In the genomic region with DNA sequence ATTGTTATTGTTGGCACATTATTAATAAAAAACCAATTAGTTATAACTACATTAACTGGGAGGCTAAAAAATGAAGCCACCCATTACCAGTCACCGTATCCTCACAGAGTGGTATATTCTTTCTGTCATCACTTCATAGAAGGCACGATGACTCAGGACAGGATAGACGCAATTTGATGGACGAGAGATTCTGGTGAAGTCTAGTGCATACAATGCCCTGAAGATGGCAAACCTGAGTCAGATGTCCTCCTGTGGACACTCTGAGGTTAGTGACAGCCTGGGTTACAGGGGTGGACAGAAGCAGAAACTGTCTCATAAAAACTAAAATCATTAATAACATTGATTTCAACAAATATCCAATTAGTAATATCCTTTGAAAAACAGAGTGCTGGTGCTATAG, we compare ENCODE assay signal across 1 cellular context.
A peak's percentile ranks its signal among the peaks of the same experiment; 100 is the strongest.
TF ChIP-seq lines count a peak whose summit lies in the region.

No MANE protein-coding gene starts in this region.

TF ChIP-seq in K562, 482 proteins besides CTCF, POLR2A, EP300 and RAD21:
- TF ChIP-seq, protein P1, sequence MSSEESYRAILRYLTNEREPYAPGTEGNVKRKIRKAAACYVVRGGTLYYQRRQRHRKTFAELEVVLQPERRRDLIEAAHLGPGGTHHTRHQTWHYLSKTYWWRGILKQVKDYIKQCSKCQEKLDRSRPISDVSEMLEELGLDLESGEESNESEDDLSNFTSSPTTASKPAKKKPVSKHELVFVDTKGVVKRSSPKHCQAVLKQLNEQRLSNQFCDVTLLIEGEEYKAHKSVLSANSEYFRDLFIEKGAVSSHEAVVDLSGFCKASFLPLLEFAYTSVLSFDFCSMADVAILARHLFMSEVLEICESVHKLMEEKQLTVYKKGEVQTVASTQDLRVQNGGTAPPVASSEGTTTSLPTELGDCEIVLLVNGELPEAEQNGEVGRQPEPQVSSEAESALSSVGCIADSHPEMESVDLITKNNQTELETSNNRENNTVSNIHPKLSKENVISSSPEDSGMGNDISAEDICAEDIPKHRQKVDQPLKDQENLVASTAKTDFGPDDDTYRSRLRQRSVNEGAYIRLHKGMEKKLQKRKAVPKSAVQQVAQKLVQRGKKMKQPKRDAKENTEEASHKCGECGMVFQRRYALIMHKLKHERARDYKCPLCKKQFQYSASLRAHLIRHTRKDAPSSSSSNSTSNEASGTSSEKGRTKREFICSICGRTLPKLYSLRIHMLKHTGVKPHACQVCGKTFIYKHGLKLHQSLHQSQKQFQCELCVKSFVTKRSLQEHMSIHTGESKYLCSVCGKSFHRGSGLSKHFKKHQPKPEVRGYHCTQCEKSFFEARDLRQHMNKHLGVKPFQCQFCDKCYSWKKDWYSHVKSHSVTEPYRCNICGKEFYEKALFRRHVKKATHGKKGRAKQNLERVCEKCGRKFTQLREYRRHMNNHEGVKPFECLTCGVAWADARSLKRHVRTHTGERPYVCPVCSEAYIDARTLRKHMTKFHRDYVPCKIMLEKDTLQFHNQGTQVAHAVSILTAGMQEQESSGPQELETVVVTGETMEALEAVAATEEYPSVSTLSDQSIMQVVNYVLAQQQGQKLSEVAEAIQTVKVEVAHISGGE (CRISPR knock-in tag; IDR thresholded peaks at IDR 0.05), result no peak
- no peak for TF ChIP-seq ZFP30 (CRISPR knock-in tag; IDR thresholded peaks at IDR 0.05; ENCODE audit: borderline replicate concordance)
- TF ChIP-seq BRF1 (IDR thresholded peaks at IDR 0.05; ENCODE audit: borderline replicate concordance, extremely low read depth, insufficient read length), result no peak
- no peak for TF ChIP-seq PTTG1 (tag; IDR thresholded peaks at IDR 0.05; ENCODE audit: low read depth)
- no peak for TF ChIP-seq ZNF324 (CRISPR knock-in tag; IDR thresholded peaks at IDR 0.05)
- TF ChIP-seq, protein P2, sequence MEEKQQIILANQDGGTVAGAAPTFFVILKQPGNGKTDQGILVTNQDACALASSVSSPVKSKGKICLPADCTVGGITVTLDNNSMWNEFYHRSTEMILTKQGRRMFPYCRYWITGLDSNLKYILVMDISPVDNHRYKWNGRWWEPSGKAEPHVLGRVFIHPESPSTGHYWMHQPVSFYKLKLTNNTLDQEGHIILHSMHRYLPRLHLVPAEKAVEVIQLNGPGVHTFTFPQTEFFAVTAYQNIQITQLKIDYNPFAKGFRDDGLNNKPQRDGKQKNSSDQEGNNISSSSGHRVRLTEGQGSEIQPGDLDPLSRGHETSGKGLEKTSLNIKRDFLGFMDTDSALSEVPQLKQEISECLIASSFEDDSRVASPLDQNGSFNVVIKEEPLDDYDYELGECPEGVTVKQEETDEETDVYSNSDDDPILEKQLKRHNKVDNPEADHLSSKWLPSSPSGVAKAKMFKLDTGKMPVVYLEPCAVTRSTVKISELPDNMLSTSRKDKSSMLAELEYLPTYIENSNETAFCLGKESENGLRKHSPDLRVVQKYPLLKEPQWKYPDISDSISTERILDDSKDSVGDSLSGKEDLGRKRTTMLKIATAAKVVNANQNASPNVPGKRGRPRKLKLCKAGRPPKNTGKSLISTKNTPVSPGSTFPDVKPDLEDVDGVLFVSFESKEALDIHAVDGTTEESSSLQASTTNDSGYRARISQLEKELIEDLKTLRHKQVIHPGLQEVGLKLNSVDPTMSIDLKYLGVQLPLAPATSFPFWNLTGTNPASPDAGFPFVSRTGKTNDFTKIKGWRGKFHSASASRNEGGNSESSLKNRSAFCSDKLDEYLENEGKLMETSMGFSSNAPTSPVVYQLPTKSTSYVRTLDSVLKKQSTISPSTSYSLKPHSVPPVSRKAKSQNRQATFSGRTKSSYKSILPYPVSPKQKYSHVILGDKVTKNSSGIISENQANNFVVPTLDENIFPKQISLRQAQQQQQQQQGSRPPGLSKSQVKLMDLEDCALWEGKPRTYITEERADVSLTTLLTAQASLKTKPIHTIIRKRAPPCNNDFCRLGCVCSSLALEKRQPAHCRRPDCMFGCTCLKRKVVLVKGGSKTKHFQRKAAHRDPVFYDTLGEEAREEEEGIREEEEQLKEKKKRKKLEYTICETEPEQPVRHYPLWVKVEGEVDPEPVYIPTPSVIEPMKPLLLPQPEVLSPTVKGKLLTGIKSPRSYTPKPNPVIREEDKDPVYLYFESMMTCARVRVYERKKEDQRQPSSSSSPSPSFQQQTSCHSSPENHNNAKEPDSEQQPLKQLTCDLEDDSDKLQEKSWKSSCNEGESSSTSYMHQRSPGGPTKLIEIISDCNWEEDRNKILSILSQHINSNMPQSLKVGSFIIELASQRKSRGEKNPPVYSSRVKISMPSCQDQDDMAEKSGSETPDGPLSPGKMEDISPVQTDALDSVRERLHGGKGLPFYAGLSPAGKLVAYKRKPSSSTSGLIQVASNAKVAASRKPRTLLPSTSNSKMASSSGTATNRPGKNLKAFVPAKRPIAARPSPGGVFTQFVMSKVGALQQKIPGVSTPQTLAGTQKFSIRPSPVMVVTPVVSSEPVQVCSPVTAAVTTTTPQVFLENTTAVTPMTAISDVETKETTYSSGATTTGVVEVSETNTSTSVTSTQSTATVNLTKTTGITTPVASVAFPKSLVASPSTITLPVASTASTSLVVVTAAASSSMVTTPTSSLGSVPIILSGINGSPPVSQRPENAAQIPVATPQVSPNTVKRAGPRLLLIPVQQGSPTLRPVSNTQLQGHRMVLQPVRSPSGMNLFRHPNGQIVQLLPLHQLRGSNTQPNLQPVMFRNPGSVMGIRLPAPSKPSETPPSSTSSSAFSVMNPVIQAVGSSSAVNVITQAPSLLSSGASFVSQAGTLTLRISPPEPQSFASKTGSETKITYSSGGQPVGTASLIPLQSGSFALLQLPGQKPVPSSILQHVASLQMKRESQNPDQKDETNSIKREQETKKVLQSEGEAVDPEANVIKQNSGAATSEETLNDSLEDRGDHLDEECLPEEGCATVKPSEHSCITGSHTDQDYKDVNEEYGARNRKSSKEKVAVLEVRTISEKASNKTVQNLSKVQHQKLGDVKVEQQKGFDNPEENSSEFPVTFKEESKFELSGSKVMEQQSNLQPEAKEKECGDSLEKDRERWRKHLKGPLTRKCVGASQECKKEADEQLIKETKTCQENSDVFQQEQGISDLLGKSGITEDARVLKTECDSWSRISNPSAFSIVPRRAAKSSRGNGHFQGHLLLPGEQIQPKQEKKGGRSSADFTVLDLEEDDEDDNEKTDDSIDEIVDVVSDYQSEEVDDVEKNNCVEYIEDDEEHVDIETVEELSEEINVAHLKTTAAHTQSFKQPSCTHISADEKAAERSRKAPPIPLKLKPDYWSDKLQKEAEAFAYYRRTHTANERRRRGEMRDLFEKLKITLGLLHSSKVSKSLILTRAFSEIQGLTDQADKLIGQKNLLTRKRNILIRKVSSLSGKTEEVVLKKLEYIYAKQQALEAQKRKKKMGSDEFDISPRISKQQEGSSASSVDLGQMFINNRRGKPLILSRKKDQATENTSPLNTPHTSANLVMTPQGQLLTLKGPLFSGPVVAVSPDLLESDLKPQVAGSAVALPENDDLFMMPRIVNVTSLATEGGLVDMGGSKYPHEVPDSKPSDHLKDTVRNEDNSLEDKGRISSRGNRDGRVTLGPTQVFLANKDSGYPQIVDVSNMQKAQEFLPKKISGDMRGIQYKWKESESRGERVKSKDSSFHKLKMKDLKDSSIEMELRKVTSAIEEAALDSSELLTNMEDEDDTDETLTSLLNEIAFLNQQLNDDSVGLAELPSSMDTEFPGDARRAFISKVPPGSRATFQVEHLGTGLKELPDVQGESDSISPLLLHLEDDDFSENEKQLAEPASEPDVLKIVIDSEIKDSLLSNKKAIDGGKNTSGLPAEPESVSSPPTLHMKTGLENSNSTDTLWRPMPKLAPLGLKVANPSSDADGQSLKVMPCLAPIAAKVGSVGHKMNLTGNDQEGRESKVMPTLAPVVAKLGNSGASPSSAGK (IDR thresholded peaks at IDR 0.05), result no peak
- 0 out of 2 replicates have a peak, but pooled peaks have one; percentile 26 for TF ChIP-seq NFE2 (IDR thresholded peaks at IDR 0.05; ENCODE audit: low read depth)
- TF ChIP-seq, protein P3, sequence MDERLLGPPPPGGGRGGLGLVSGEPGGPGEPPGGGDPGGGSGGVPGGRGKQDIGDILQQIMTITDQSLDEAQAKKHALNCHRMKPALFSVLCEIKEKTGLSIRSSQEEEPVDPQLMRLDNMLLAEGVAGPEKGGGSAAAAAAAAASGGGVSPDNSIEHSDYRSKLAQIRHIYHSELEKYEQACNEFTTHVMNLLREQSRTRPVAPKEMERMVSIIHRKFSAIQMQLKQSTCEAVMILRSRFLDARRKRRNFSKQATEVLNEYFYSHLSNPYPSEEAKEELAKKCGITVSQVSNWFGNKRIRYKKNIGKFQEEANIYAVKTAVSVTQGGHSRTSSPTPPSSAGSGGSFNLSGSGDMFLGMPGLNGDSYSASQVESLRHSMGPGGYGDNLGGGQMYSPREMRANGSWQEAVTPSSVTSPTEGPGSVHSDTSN (CRISPR knock-in tag; IDR thresholded peaks at IDR 0.05; ENCODE audit: low read depth), result no peak
- TF ChIP-seq, protein P3 (tag; conservative IDR thresholded peaks at IDR 0.05; ENCODE audit: low read depth), result peak; percentile 25; the same call in 1 of the 2 replicates
- TF ChIP-seq, protein P4, sequence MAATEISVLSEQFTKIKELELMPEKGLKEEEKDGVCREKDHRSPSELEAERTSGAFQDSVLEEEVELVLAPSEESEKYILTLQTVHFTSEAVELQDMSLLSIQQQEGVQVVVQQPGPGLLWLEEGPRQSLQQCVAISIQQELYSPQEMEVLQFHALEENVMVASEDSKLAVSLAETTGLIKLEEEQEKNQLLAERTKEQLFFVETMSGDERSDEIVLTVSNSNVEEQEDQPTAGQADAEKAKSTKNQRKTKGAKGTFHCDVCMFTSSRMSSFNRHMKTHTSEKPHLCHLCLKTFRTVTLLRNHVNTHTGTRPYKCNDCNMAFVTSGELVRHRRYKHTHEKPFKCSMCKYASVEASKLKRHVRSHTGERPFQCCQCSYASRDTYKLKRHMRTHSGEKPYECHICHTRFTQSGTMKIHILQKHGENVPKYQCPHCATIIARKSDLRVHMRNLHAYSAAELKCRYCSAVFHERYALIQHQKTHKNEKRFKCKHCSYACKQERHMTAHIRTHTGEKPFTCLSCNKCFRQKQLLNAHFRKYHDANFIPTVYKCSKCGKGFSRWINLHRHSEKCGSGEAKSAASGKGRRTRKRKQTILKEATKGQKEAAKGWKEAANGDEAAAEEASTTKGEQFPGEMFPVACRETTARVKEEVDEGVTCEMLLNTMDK (IDR thresholded peaks at IDR 0.05; ENCODE audit: borderline replicate concordance, insufficient read depth, low read depth, low read length, poor library complexity, severe bottlenecking), result no peak
- no peak for TF ChIP-seq ZEB2 (IDR thresholded peaks at IDR 0.05)
- no peak for TF ChIP-seq TFAM (CRISPR knock-in tag; conservative IDR thresholded peaks at IDR 0.05)
- TF ChIP-seq ZNF717 (CRISPR knock-in tag; IDR thresholded peaks at IDR 0.05), result no peak
- no peak for TF ChIP-seq POLR2AphosphoS5 (IDR thresholded peaks at IDR 0.05; ENCODE audit: control insufficient read depth, insufficient read depth, low read depth, low read length)
- TF ChIP-seq HMG20B (CRISPR knock-in tag; IDR thresholded peaks at IDR 0.05), result no peak
- TF ChIP-seq, protein P5, sequence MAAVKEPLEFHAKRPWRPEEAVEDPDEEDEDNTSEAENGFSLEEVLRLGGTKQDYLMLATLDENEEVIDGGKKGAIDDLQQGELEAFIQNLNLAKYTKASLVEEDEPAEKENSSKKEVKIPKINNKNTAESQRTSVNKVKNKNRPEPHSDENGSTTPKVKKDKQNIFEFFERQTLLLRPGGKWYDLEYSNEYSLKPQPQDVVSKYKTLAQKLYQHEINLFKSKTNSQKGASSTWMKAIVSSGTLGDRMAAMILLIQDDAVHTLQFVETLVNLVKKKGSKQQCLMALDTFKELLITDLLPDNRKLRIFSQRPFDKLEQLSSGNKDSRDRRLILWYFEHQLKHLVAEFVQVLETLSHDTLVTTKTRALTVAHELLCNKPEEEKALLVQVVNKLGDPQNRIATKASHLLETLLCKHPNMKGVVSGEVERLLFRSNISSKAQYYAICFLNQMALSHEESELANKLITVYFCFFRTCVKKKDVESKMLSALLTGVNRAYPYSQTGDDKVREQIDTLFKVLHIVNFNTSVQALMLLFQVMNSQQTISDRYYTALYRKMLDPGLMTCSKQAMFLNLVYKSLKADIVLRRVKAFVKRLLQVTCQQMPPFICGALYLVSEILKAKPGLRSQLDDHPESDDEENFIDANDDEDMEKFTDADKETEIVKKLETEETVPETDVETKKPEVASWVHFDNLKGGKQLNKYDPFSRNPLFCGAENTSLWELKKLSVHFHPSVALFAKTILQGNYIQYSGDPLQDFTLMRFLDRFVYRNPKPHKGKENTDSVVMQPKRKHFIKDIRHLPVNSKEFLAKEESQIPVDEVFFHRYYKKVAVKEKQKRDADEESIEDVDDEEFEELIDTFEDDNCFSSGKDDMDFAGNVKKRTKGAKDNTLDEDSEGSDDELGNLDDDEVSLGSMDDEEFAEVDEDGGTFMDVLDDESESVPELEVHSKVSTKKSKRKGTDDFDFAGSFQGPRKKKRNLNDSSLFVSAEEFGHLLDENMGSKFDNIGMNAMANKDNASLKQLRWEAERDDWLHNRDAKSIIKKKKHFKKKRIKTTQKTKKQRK (IDR thresholded peaks at IDR 0.05; ENCODE audit: borderline replicate concordance, low read depth, low read length), result no peak
- TF ChIP-seq MEIS2 (IDR thresholded peaks at IDR 0.05; ENCODE audit: partially characterized antibody), result peak; percentile 36
- no peak for TF ChIP-seq KLF13 (tag; IDR thresholded peaks at IDR 0.05; ENCODE audit: borderline replicate concordance, low read depth)
